Comparison of ENCODE assay signal across 1 cellular context in genomic region chr22:25086902-25087282, GRCh38.
TF ChIP-seq lines count a peak whose summit lies in the region.

No MANE protein-coding gene starts in this region.

TF ChIP-seq in K562, 482 proteins besides CTCF, POLR2A, EP300 and RAD21 (continued from another document):
- TF ChIP-seq CEBPZ (IDR thresholded peaks at IDR 0.05; ENCODE audit: borderline replicate concordance, low read depth, low read length) (no peak), SMARCA4 (IDR thresholded peaks at IDR 0.05) (no peak), PHF20 (IDR thresholded peaks at IDR 0.05; ENCODE audit: partially characterized antibody) (no peak)
